ENCODE assay signal across 8 cellular contexts in genomic region chr13:99356216-99357089, GRCh38. TPM values are rescaled to one million over a fixed set of nuclear protein-coding genes. Genes with fewer than 3 reads are reported as not detected.
DNase-seq lines count a peak whose midpoint lies in the region; ATAC-seq and TF ChIP-seq lines count a peak whose summit lies in the region.

No MANE protein-coding gene starts in this region.

- intact Hi-C loops in activated T-helper 1 cell treated with anti-CD3 and anti-CD28 coated beads, Interleukin-12 subunit alpha, Interleukin-12 subunit beta, Interleukin-2, Interleukin-4 antibody, amounts not matched to agents 30 ng/mL and 10 ng/mL and 1 ng/mL, durations not matched to agents 14 hours and 24 hours and 36 hours (cut with micrococcal nuclease): loop anchor here (1.0 to 10.0 kb wide), 11 partner anchors 15 to 782 kb away; partner anchors contain the start of genes STK24 and UBAC2
- intact Hi-C loops in Right ventricle myocardium superior (cut with DNase I): no loop called here

- H4K20me1 ChIP-seq in DND-41 (ENCODE audit: insufficient read depth, low read length): peaks cover 5% of the 10 kb centered on the region

- ATAC-seq in DND-41 (ENCODE audit: insufficient read depth, low read depth) (peak; percentile 77), GM21381 (IDR thresholded peaks at IDR 0.05; ENCODE audit: unreplicated experiment) (peak; percentile 37), Right ventricle myocardium superior (ENCODE audit: poor library complexity) (peak; percentile 76)

- TF ChIP-seq CTCF in DND-41 (IDR thresholded peaks at IDR 0.05; ENCODE audit: borderline replicate concordance, extremely low read depth, low read length, poor library complexity, severe bottlenecking): no peak

- no peak overlapping the region for H2AFZ ChIP-seq in DND-41 (ENCODE audit: low read depth, low read length)

- no peak overlapping the region for H3K9ac ChIP-seq in DND-41 (ENCODE audit: low read depth, low read length)

- peaks cover 26% of the 10 kb centered on the region for H3K4me1 ChIP-seq in DND-41 (ENCODE audit: insufficient read depth, low read length)

- no peaks in the 10 kb centered on the region for H3K9me3 Mint-ChIP-seq in activated T-helper 1 cell treated with anti-CD3 and anti-CD28 coated beads, Interleukin-12 subunit alpha, Interleukin-12 subunit beta, Interleukin-2, Interleukin-4 antibody, amounts not matched to agents 30 ng/mL and 10 ng/mL and 1 ng/mL, durations not matched to agents 14 hours and 24 hours and 36 hours

- peaks cover 84% of the 10 kb centered on the region for H3K36me3 ChIP-seq in DND-41 (ENCODE audit: insufficient read depth, low read length)

- H3K27me3 Mint-ChIP-seq in activated T-helper 1 cell treated with anti-CD3 and anti-CD28 coated beads, Interleukin-12 subunit alpha, Interleukin-12 subunit beta, Interleukin-2, Interleukin-4 antibody, amounts not matched to agents 30 ng/mL and 10 ng/mL and 1 ng/mL, durations not matched to agents 14 hours and 24 hours and 36 hours (ENCODE audit: insufficient read depth): peaks cover 3% of the 10 kb centered on the region

- peak overlapping the region; percentile 62 for H3K4me3 Mint-ChIP-seq in activated T-helper 1 cell treated with anti-CD3 and anti-CD28 coated beads, Interleukin-12 subunit alpha, Interleukin-12 subunit beta, Interleukin-2, Interleukin-4 antibody, amounts not matched to agents 30 ng/mL and 10 ng/mL and 1 ng/mL, durations not matched to agents 14 hours and 24 hours and 36 hours

- H3K36me3 Mint-ChIP-seq in activated T-helper 1 cell treated with anti-CD3 and anti-CD28 coated beads, Interleukin-12 subunit alpha, Interleukin-12 subunit beta, Interleukin-2, Interleukin-4 antibody, amounts not matched to agents 30 ng/mL and 10 ng/mL and 1 ng/mL, durations not matched to agents 14 hours and 24 hours and 36 hours (ENCODE audit: low read depth): peaks cover 56% of the 10 kb centered on the region

- no peak overlapping the region for H3K4me2 ChIP-seq in DND-41 (ENCODE audit: insufficient read depth, low read length)

- H3K79me2 ChIP-seq in DND-41 (ENCODE audit: insufficient read depth, low read length): no peaks in the 10 kb centered on the region

- H3K4me1 Mint-ChIP-seq in activated T-helper 1 cell treated with anti-CD3 and anti-CD28 coated beads, Interleukin-12 subunit alpha, Interleukin-12 subunit beta, Interleukin-2, Interleukin-4 antibody, amounts not matched to agents 30 ng/mL and 10 ng/mL and 1 ng/mL, durations not matched to agents 14 hours and 24 hours and 36 hours (ENCODE audit: low read depth): peaks cover 99% of the 10 kb centered on the region

- H3K27me3 ChIP-seq in DND-41 (ENCODE audit: insufficient read depth, low read length, poor library complexity): no peaks in the 10 kb centered on the region

- DNase-seq in DND-41: peak; percentile 35
- peak; percentile 78 for DNase-seq in HT1080 (ENCODE audit: low read depth)
- peak; percentile 74 for DNase-seq in activated T-helper 1 cell treated with anti-CD3 and anti-CD28 coated beads, Interleukin-12 subunit alpha, Interleukin-12 subunit beta, Interleukin-2, Interleukin-4 antibody, amounts not matched to agents 30 ng/mL and 10 ng/mL and 1 ng/mL, durations not matched to agents 14 hours and 24 hours and 36 hours (ENCODE audit: low spot score)
- DNase-seq in Right ventricle myocardium superior: peak; percentile 47
- no peak for DNase-seq in SHP77 treated with DMSO at 0.1 percent for 48 hours (lab: John Stamatoyannopoulos, UW)
- no peak for DNase-seq in HK-2 (ENCODE audit: unreplicated experiment)

- no peaks in the 10 kb centered on the region for H3K9me3 ChIP-seq in DND-41 (ENCODE audit: insufficient read depth, low read length, severe bottlenecking)

- peak overlapping the region; percentile 95 for H3K27ac Mint-ChIP-seq in activated T-helper 1 cell treated with anti-CD3 and anti-CD28 coated beads, Interleukin-12 subunit alpha, Interleukin-12 subunit beta, Interleukin-2, Interleukin-4 antibody, amounts not matched to agents 30 ng/mL and 10 ng/mL and 1 ng/mL, durations not matched to agents 14 hours and 24 hours and 36 hours

- H3K27ac ChIP-seq in DND-41 (ENCODE audit: low read length) (peak overlapping the region; percentile 49; the same call in 1 of the 2 replicates), skin epidermis (peak overlapping the region in 20 of 21 experiments; percentile 20 to 89 (median 76))

- H3K4me3 ChIP-seq in DND-41 (ENCODE audit: low read depth in 1 of 2, low read length in 2 of 2) (no peak overlapping the region), skin epidermis (no peak overlapping the region)

RNA-seq across cellular contexts. Expression of gene GPR183, which starts 49.3 kb away (rescaled TPM):
- not detected in 2 replicates for total RNA-seq in HT1080 (2014; rRNA removed; shearing (Covaris generic))
- polyA plus RNA-seq in HT1080 (2015; cell fraction: cytosol; rRNA removed): not detected in 2 replicates
- 0.29 and 0.66 TPM in 2 replicates for polyA plus RNA-seq in HT1080 (2015; cell fraction: nucleus; rRNA removed)
- 22.6 and 23.6 TPM in 2 replicates for total RNA-seq in activated T-helper 1 cell treated with anti-CD3 and anti-CD28 coated beads, Interleukin-12 subunit alpha, Interleukin-12 subunit beta, Interleukin-2, Interleukin-4 antibody, amounts not matched to agents 30 ng/mL and 10 ng/mL and 1 ng/mL, durations not matched to agents 14 hours and 24 hours and 36 hours
- 1.6 TPM for total RNA-seq in Right ventricle myocardium superior

Comparison
In these comparisons a context has a peak if more than half of its experiments do, and no peak if none do; other contexts are left out.
1. DNase-seq: peak in DND-41 (single experiment), HT1080 (single experiment), activated T-helper 1 cell treated with anti-CD3 and anti-CD28 coated beads, Interleukin-12 subunit alpha, Interleukin-12 subunit beta, Interleukin-2, Interleukin-4 antibody, amounts not matched to agents 30 ng/mL and 10 ng/mL and 1 ng/mL, durations not matched to agents 14 hours and 24 hours and 36 hours (single experiment) and Right ventricle myocardium superior (single experiment); none in SHP77 treated with DMSO at 0.1 percent for 48 hours (single experiment) and HK-2 (single experiment).
2. Peak in every context shown above with its lines, with median percentiles within 50 percentile points of each other: ATAC-seq.